14 cellular contexts compared by ENCODE assay signal in genomic region chr12:26744697-26745440, GRCh38.
DNase-seq lines count a peak whose midpoint lies in the region; FAIRE-seq and TF ChIP-seq lines count a peak whose summit lies in the region.
"Had no signal": no experiment of that assay in that cellular context is flagged by ENCODE, and none has a peak within 500 bp of the region (broad histone marks: within the 10 kb centered on the region; RNA-seq: fewer than 3 reads in every experiment).

No MANE protein-coding gene starts in this region.

- intact Hi-C loops in Caco-2 (cut with micrococcal nuclease; ENCODE audit: unreplicated experiment) = no loop called here

- H4K20me1 ChIP-seq in astrocyte (ENCODE audit: insufficient read depth, low read length) = no peaks in the 10 kb centered on the region

- no peaks in the 10 kb centered on the region for H3K27me3 Mint-ChIP-seq in Caco-2 (ENCODE audit: insufficient read depth, unreplicated experiment)
- no peaks in the 10 kb centered on the region for H3K27me3 Mint-ChIP-seq in astrocyte (ENCODE audit: low read depth, unreplicated experiment)

- no peak for TF ChIP-seq CTCF in Caco-2 (IDR thresholded peaks at IDR 0.05; ENCODE audit: insufficient read depth in 1 of 2, low read depth in 1 of 2, low read length in 1 of 2, severe bottlenecking in 1 of 2, unreplicated experiment in 1 of 2)
- no peak for TF ChIP-seq CTCF in astrocyte (IDR thresholded peaks at IDR 0.05; ENCODE audit: insufficient read depth, low read depth, low read length)
- TF ChIP-seq CTCF in GM10248 (IDR thresholded peaks at IDR 0.05; ENCODE audit: control extremely low read depth, extremely low read depth, low read depth, missing control alignments) = no peak

- H3K4me3 ChIP-seq in Caco-2 (ENCODE audit: low read depth, low read length) (no peak overlapping the region), astrocyte (ENCODE audit: insufficient read depth, low read depth, low read length) (no peak overlapping the region), mesodermal cell (ENCODE audit: extremely low read depth, insufficient read depth, low read length, poor library complexity, severe bottlenecking) (no peak overlapping the region)
- H3K4me3 ChIP-seq: esophagus muscularis mucosa, left ventricle myocardium inferior, right atrium auricular region, thyroid gland had no signal

- H2AFZ ChIP-seq in astrocyte (ENCODE audit: low read depth, low read length) = no peak overlapping the region

- POLR2A ChIA-PET in Caco-2 (lab: Charles Lee) (no interaction called here), GM10248 (lab: Yijun Ruan, JAX) (no interaction called here)

- CTCF ChIA-PET in Caco-2 (lab: Charles Lee) = interaction anchor here (0.6 kb wide), 1 partner anchor 9 kb away, joined by 3 read pairs; no protein-coding TSS in a partner anchor
- CTCF ChIA-PET in GM10248 (lab: Yijun Ruan, JAX) = interaction anchor here (1.9 kb wide), 1 partner anchor 16 kb away, joined by 7 read pairs; no protein-coding TSS in a partner anchor

- no peak overlapping the region for H3K4me3 Mint-ChIP-seq in Caco-2 (ENCODE audit: unreplicated experiment)
- no peak overlapping the region for H3K4me3 Mint-ChIP-seq in astrocyte (ENCODE audit: unreplicated experiment)
- H3K4me3 Mint-ChIP-seq: nephron had no signal

- BruUV-seq in Caco-2 (replicated peaks; lab: Mats Ljungman, UMichigan) = no TSS peak

- H3K27ac ChIP-seq in astrocyte (ENCODE audit: low read depth, low read length) (peak overlapping the region; percentile 32), mesodermal cell (ENCODE audit: low read depth, low read length, severe bottlenecking) (peak overlapping the region; percentile 77)
- H3K27ac ChIP-seq: esophagus muscularis mucosa, left ventricle myocardium inferior, right atrium auricular region, thyroid gland had no signal

- H3K9ac ChIP-seq in astrocyte (ENCODE audit: low read length) = peak overlapping the region; percentile 27

- no peaks in the 10 kb centered on the region for H3K9me3 ChIP-seq in Caco-2
- H3K9me3 ChIP-seq in astrocyte (ENCODE audit: insufficient read depth, low read depth, low read length) = no peaks in the 10 kb centered on the region
- H3K9me3 ChIP-seq in mesodermal cell (ENCODE audit: control insufficient read depth, low read length) = no peaks in the 10 kb centered on the region
- H3K9me3 ChIP-seq: esophagus muscularis mucosa, left ventricle myocardium inferior, right atrium auricular region, thyroid gland had no signal

- WGBS in mesodermal cell (ENCODE audit: insufficient coverage in 2 of 2), 2 experiments = 80 to 88% methylated on average over 6 of the region's 8 CpGs

- H3K27ac Mint-ChIP-seq in Caco-2 (ENCODE audit: unreplicated experiment) = no peak overlapping the region
- H3K27ac Mint-ChIP-seq in astrocyte (ENCODE audit: unreplicated experiment) = no peak overlapping the region
- H3K27ac Mint-ChIP-seq: nephron had no signal

- H3K27me3 ChIP-seq in Caco-2 (replicated peaks; ENCODE audit: control insufficient read depth, insufficient read depth, low read length) (no peaks in the 10 kb centered on the region), astrocyte (ENCODE audit: insufficient read depth, low read length) (no peaks in the 10 kb centered on the region)
- H3K27me3 ChIP-seq: esophagus muscularis mucosa, right atrium auricular region, thyroid gland had no signal

- DNase-seq in Caco-2 (peak; percentile 52 to 54), NCI-H146 treated with DMSO at 0.1 percent for 48 hours (lab: John Stamatoyannopoulos, UW; ENCODE audit: unreplicated experiment) (peak; percentile 87), astrocyte (ENCODE audit: low read depth) (peak; percentile 41), NCI-H1092 treated with DMSO at 0.1 percent for 48 hours (lab: John Stamatoyannopoulos, UW) (no peak), GM10248 (ENCODE audit: extremely low spot score) (no peak), hypothalamus (lab: John Stamatoyannopoulos, UW) (no peak)
- no peak for DNase-seq in stimulated activated CD4-positive, alpha-beta T cell treated with anti-CD3 and anti-CD28 coated beads, Interleukin-2, amount 100 ng/mL, for 48 hours
- DNase-seq: left ventricle myocardium inferior, PC-3, thyroid gland had no signal

- no peaks in the 10 kb centered on the region for H3K36me3 Mint-ChIP-seq in Caco-2 (ENCODE audit: insufficient read depth, unreplicated experiment)
- H3K36me3 Mint-ChIP-seq in astrocyte (ENCODE audit: low read depth, unreplicated experiment) = peaks cover 2% of the 10 kb centered on the region

- H3K36me3 ChIP-seq in Caco-2 (ENCODE audit: control insufficient read depth, insufficient read depth, low read length) (no peaks in the 10 kb centered on the region), astrocyte (ENCODE audit: insufficient read depth, low read length) (no peaks in the 10 kb centered on the region), mesodermal cell (ENCODE audit: control insufficient read depth, insufficient read depth, low read length) (no peaks in the 10 kb centered on the region)
- H3K36me3 ChIP-seq: esophagus muscularis mucosa, left ventricle myocardium inferior, right atrium auricular region, thyroid gland had no signal

- peak; percentile 75 for FAIRE-seq in astrocyte (lab: Jason Lieb, UNC)

- H3K9me3 Mint-ChIP-seq in Caco-2 (ENCODE audit: unreplicated experiment) (no peaks in the 10 kb centered on the region), astrocyte (ENCODE audit: unreplicated experiment) (no peaks in the 10 kb centered on the region)
- H3K9me3 Mint-ChIP-seq: nephron had no signal

- peaks cover 3% of the 10 kb centered on the region for H3K79me2 ChIP-seq in astrocyte (ENCODE audit: insufficient read depth, low read length)

- peaks cover 17% of the 10 kb centered on the region for H3K4me1 Mint-ChIP-seq in Caco-2 (ENCODE audit: low read depth, unreplicated experiment)
- H3K4me1 Mint-ChIP-seq in astrocyte (ENCODE audit: low read depth, unreplicated experiment) = peaks cover 60% of the 10 kb centered on the region

- peak overlapping the region; percentile 56 for H3K4me2 ChIP-seq in astrocyte (ENCODE audit: low read length)

- H3K4me1 ChIP-seq in Caco-2 (peaks cover 25% of the 10 kb centered on the region), astrocyte (ENCODE audit: insufficient read depth, low read length) (peaks cover 37% of the 10 kb centered on the region), mesodermal cell (ENCODE audit: control insufficient read depth, insufficient read depth, low read length, poor library complexity, severe bottlenecking) (peaks cover 62% of the 10 kb centered on the region)
- H3K4me1 ChIP-seq: thyroid gland had no signal

Comparison
In these comparisons a context has a peak if more than half of its experiments do, and no peak if none do; other contexts are left out.
1. DNase-seq: peak in Caco-2 (2 of 2), NCI-H146 treated with DMSO at 0.1 percent for 48 hours (single experiment) and astrocyte (single experiment); none in stimulated activated CD4-positive, alpha-beta T cell treated with anti-CD3 and anti-CD28 coated beads, Interleukin-2, amount 100 ng/mL, for 48 hours (0 of 2), NCI-H1092 treated with DMSO at 0.1 percent for 48 hours (single experiment), GM10248 (single experiment) and hypothalamus (0 of 51).